ENCODE assay signal across 25 cellular contexts in genomic region chr21:20737227-20737626, GRCh38.
"Had no signal": no experiment of that assay in that cellular context is flagged by ENCODE, and none has a peak within 500 bp of the region (broad histone marks: within the 10 kb centered on the region; RNA-seq: fewer than 3 reads in every experiment).

No MANE protein-coding gene starts in this region.

- H3K4me3 ChIP-seq: colonic mucosa, gastrocnemius medialis, mucosa of descending colon, right atrium auricular region, transverse colon, upper lobe of right lung, uterus had no signal

- H3K9ac ChIP-seq: parathyroid adenoma had no signal

- H3K36me3 Mint-ChIP-seq: mesothelial cell of epicardium; naive B cell; stimulated activated effector memory CD8-positive, alpha-beta T cell treated with anti-CD3 and anti-CD28 coated beads, Interleukin-12 subunit alpha, Interleukin-12 subunit beta, amount 100 ng/mL, for 72 hours had no signal

- H3K27me3 ChIP-seq: colonic mucosa, gastrocnemius medialis, neutrophil, right atrium auricular region, transverse colon, upper lobe of right lung, uterus had no signal

- H3K4me1 ChIP-seq: colonic mucosa, gastrocnemius medialis, parathyroid adenoma, right atrium auricular region, transverse colon, upper lobe of right lung, uterus had no signal

- H3K27ac Mint-ChIP-seq: dendritic cell treated with granulocyte-macrophage colony-stimulating factor and Interleukin-4, amounts not matched to agents 40 ng/mL and 50 ng/mL, for 4 days; effector memory CD8-positive, alpha-beta T cell; mesothelial cell of epicardium; naive B cell; natural killer cell treated with Interleukin-12 subunit alpha and Interleukin-12 subunit beta and Interleukin-15 and Interleukin-18, amount 100 ng/mL, for 72 hours; progenitor cell of endocrine pancreas; stimulated activated effector memory CD8-positive, alpha-beta T cell treated with anti-CD3 and anti-CD28 coated beads, Interleukin-12 subunit alpha, Interleukin-12 subunit beta, amount 100 ng/mL, for 72 hours had no signal

- ATAC-seq: effector memory CD8-positive, alpha-beta T cell; gastrocnemius medialis; left lobe of liver; mucosa of descending colon; natural killer cell treated with Interleukin-12 subunit alpha and Interleukin-12 subunit beta and Interleukin-15 and Interleukin-18, amount 100 ng/mL, for 72 hours; sciatic nerve; stimulated activated effector memory CD8-positive, alpha-beta T cell treated with anti-CD3 and anti-CD28 coated beads, Interleukin-12 subunit alpha, Interleukin-12 subunit beta, amount 100 ng/mL, for 72 hours; upper lobe of right lung had no signal

- H2AFZ ChIP-seq: parathyroid adenoma had no signal

- H3K4me1 Mint-ChIP-seq: naive B cell; stimulated activated effector memory CD8-positive, alpha-beta T cell treated with anti-CD3 and anti-CD28 coated beads, Interleukin-12 subunit alpha, Interleukin-12 subunit beta, amount 100 ng/mL, for 72 hours had no signal

- H3K36me3 ChIP-seq: colonic mucosa, gastrocnemius medialis, neutrophil, right atrium auricular region, transverse colon, upper lobe of right lung, uterus had no signal

- DNase-seq: central memory CD4-positive, alpha-beta T cell; colonic mucosa; effector memory CD8-positive, alpha-beta T cell; gastrocnemius medialis; head of caudate nucleus; kidney; mesenchymal stem cell; mucosa of descending colon; naive B cell; stimulated activated CD4-positive, alpha-beta T cell treated with anti-CD3 and anti-CD28 coated beads, Interleukin-2, amount 100 ng/mL, for 24 hours; stimulated activated CD4-positive, alpha-beta T cell treated with anti-CD3 and anti-CD28 coated beads, Interleukin-4, amount 100 ng/mL, for 24 hours; stimulated activated naive CD4-positive, alpha-beta T cell treated with Interleukin-2 at 50 U/mL for 16 hours; transverse colon; upper lobe of right lung; uterus had no signal

- H3K9me3 ChIP-seq: colonic mucosa, gastrocnemius medialis, mucosa of descending colon, right atrium auricular region, transverse colon, upper lobe of right lung, uterus had no signal

- H3K27ac ChIP-seq: colonic mucosa, gastrocnemius medialis, neutrophil, parathyroid adenoma, right atrium auricular region, transverse colon, upper lobe of right lung, uterus had no signal

- H3K27me3 Mint-ChIP-seq: dendritic cell treated with granulocyte-macrophage colony-stimulating factor and Interleukin-4, amounts not matched to agents 40 ng/mL and 50 ng/mL, for 4 days; effector memory CD8-positive, alpha-beta T cell; naive B cell; natural killer cell treated with Interleukin-12 subunit alpha and Interleukin-12 subunit beta and Interleukin-15 and Interleukin-18, amount 100 ng/mL, for 72 hours; progenitor cell of endocrine pancreas had no signal

- H3K4me3 Mint-ChIP-seq: dendritic cell treated with granulocyte-macrophage colony-stimulating factor and Interleukin-4, amounts not matched to agents 40 ng/mL and 50 ng/mL, for 4 days; effector memory CD8-positive, alpha-beta T cell; mesothelial cell of epicardium; naive B cell; natural killer cell treated with Interleukin-12 subunit alpha and Interleukin-12 subunit beta and Interleukin-15 and Interleukin-18, amount 100 ng/mL, for 72 hours; stimulated activated effector memory CD8-positive, alpha-beta T cell treated with anti-CD3 and anti-CD28 coated beads, Interleukin-12 subunit alpha, Interleukin-12 subunit beta, amount 100 ng/mL, for 72 hours had no signal
